1 cellular context compared by ENCODE assay signal in the genomic region with DNA sequence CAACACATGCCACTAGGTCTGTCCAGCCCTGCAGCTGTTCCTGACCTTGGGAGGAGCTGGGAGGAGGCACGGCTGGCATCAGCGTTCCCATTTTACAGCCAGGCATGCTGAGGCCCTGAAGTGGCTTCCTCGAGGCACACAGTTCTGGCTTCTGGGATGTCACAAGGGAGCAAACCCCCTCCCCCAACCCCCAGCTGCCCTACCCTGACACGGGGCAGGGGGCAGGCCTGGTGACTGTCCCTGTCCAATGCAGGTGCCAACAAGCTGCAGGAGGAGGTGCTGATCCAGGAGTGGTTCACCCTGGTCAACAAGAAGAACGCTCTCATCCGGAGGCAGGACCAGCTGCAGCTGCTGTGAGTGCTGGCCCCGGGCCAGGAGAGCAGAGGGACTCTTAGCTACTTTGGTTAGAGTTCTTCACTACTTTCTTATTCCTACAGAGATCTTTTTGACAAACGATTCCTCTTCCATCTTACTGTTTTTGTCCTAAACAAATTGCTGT.
A peak's percentile ranks its signal among the peaks of the same experiment; 100 is the strongest.
TF ChIP-seq lines count a peak whose summit lies in the region.

No MANE protein-coding gene starts in this region.

TF ChIP-seq in GM12878, 131 proteins besides CTCF, POLR2A, EP300 and RAD21:
- TF ChIP-seq HDGF (IDR thresholded peaks at IDR 0.05) (peak; percentile 10), ZNF622 (IDR thresholded peaks at IDR 0.05) (no peak)
TF ChIP-seq in GM12878: peak in this region for 1.
